8 cellular contexts compared by ENCODE assay signal in genomic region chr21:20266369-20266710, GRCh38.
"Had no signal": no experiment of that assay in that cellular context is flagged by ENCODE, and none has a peak within 500 bp of the region (broad histone marks: within the 10 kb centered on the region; RNA-seq: fewer than 3 reads in every experiment).

No MANE protein-coding gene starts in this region.

- DNase-seq: GM23248, GOT3, H9, HCEC 1CT, IMR-90, KBM-7 had no signal

- FAIRE-seq: H54, HTR-8/SVneo had no signal

- H3K27ac ChIP-seq: GM23248 had no signal

- H2AFZ ChIP-seq: GM23248 had no signal

- H3K9ac ChIP-seq: GM23248 had no signal

- H3K4me3 ChIP-seq: GM23248 had no signal
